In genomic region chr14:103879570-103880333, GRCh38 we compare ENCODE assay signal across 1 cellular context.
TF ChIP-seq lines count a peak whose summit lies in the region.

No MANE protein-coding gene starts in this region.

TF ChIP-seq in GM23338, 12 proteins besides CTCF, POLR2A, EP300 and RAD21 (continued from another document):
- TF ChIP-seq REST (IDR thresholded peaks at IDR 0.05; ENCODE audit: unreplicated experiment): no peak
